Comparison of ENCODE assay signal across 8 cellular contexts in the genomic region with DNA sequence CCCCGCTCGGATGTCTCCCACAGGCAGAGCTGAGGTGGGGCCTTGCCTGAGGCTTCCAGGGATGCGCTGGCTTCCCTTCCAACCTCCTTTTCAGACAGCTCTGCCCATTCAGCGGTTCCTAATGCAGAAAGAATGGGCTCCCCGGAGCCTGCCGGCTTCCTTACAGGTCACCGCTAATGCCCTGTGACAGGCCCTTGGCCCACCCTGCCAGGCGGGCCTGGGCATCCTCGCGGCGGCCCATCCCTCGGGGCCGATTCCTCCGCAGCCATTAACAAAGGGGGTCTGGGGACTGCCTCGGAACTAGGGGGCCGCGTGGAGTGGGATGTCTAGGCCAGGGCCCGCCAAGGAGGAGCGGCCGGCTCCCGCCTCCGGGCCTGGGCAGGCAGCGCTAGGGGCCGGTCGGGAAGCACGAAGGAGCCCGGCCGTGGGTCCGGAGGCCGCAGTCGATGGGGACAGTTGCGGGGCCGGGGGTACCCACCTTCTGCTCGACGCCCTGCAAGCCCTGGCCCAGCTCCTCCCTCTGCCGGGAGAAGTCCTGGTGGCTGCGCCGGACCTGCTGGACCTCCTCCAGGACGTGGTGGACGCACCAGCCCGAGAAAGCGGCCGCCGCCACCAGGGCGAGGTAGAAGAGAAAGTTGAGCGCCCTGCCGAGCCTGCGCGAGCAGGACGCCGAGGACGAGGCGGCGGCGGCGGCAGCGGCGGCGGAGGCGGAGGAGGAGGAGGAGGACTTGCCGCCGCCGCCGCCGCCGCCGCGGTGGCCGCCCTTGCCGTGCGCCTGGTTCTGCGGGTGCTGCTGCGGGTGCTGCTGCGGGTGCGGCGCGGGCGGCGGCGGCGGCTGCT. TPM values are rescaled to one million over a fixed set of nuclear protein-coding genes. Genes with fewer than 3 reads are reported as not detected.
DNase-seq lines count a peak whose midpoint lies in the region; ATAC-seq and TF ChIP-seq lines count a peak whose summit lies in the region.

No MANE protein-coding gene starts in this region.

- H3K27me3 ChIP-seq in BLaER1 (no peaks in the 10 kb centered on the region), layer of hippocampus (ENCODE audit: control insufficient read depth, insufficient read depth, low read length) (no peaks in the 10 kb centered on the region)

- H3K9me3 Mint-ChIP-seq in activated CD4-positive, alpha-beta T cell treated with anti-CD3 and anti-CD28 coated beads for 36 hours (ENCODE audit: low read depth): no peaks in the 10 kb centered on the region

- H3K4me3 ChIP-seq in BLaER1 (peak overlapping the region; percentile 90), coronary artery (peak overlapping the region; percentile 99)

- CTCF ChIA-PET in activated CD4-positive, alpha-beta T cell treated with anti-CD3 and anti-CD28 coated beads for 36 hours (lab: Charles Lee): interaction anchor here (1.0 to 1.1 kb wide), 3 partner anchors 20 to 36 kb away, joined by 3 to 4 read pairs (median 4); no protein-coding TSS in a partner anchor

- peak overlapping the region; percentile 68 for H3K4me3 Mint-ChIP-seq in activated CD4-positive, alpha-beta T cell treated with anti-CD3 and anti-CD28 coated beads for 36 hours

- intact Hi-C loops in activated CD4-positive, alpha-beta T cell treated with anti-CD3 and anti-CD28 coated beads for 36 hours (cut with DNase I, micrococcal nuclease): loop anchor here (5.0 to 10.0 kb wide), 6 partner anchors 110 to 1440 kb away; a partner anchor contains a TSS

- TF ChIP-seq CTCF in coronary artery (IDR thresholded peaks at IDR 0.05): no peak

- DNase-seq in HuH-7.5 (ENCODE audit: low spot score) (peak; percentile 71), coronary artery (ENCODE audit: low spot score) (peak; percentile 84), SIG-M5 treated with dmso at 0.1 percent for 504 hours (lab: John Stamatoyannopoulos, UW; ENCODE audit: unreplicated experiment) (no peak)
- peak; percentile 72 for DNase-seq in activated CD4-positive, alpha-beta T cell treated with anti-CD3 and anti-CD28 coated beads for 36 hours
- DNase-seq in stimulated activated CD4-positive, alpha-beta T cell treated with anti-CD3 and anti-CD28 coated beads, Interleukin-2, amount 100 ng/mL, for 24 hours: peak; percentile 57 to 59

- H3K36me3 ChIP-seq in BLaER1: peaks cover 31% of the 10 kb centered on the region

- H3K4me2 ChIP-seq in BLaER1: peak overlapping the region; percentile 96

- H3K27ac Mint-ChIP-seq in activated CD4-positive, alpha-beta T cell treated with anti-CD3 and anti-CD28 coated beads for 36 hours: peak overlapping the region; percentile 51

- peak overlapping the region; percentile 92 for H3K9ac ChIP-seq in BLaER1

- peaks cover 8% of the 10 kb centered on the region for H3K36me3 Mint-ChIP-seq in activated CD4-positive, alpha-beta T cell treated with anti-CD3 and anti-CD28 coated beads for 36 hours (ENCODE audit: low read depth)

- peak; percentile 30 for ATAC-seq in GM19438 (IDR thresholded peaks at IDR 0.05; ENCODE audit: low read depth, unreplicated experiment)
- peak; percentile 20 for ATAC-seq in activated CD4-positive, alpha-beta T cell treated with anti-CD3 and anti-CD28 coated beads for 36 hours

- no peaks in the 10 kb centered on the region for H3K9me3 ChIP-seq in BLaER1

- peaks cover 30% of the 10 kb centered on the region for H3K4me1 Mint-ChIP-seq in activated CD4-positive, alpha-beta T cell treated with anti-CD3 and anti-CD28 coated beads for 36 hours

- no peaks in the 10 kb centered on the region for H3K27me3 Mint-ChIP-seq in activated CD4-positive, alpha-beta T cell treated with anti-CD3 and anti-CD28 coated beads for 36 hours

- POLR2A ChIA-PET in activated CD4-positive, alpha-beta T cell treated with anti-CD3 and anti-CD28 coated beads for 36 hours (lab: Charles Lee): no interaction called here

- H3K27ac ChIP-seq in BLaER1 (peak overlapping the region; percentile 95), coronary artery (peak overlapping the region; percentile 99 to 100), layer of hippocampus (ENCODE audit: low read depth, low read length) (peak overlapping the region; percentile 75)

- peaks cover 45% of the 10 kb centered on the region for H3K4me1 ChIP-seq in BLaER1

- H4K20me1 ChIP-seq in BLaER1: peaks cover 46% of the 10 kb centered on the region

RNA-seq across cellular contexts. Expression of a gene that starts 0.7 kb away (rescaled TPM):
- total RNA-seq in activated CD4-positive, alpha-beta T cell treated with anti-CD3 and anti-CD28 coated beads for 36 hours: 10 to 100 TPM; 13.7 to 15.6 TPM

RNA-seq across cellular contexts. Expression of a gene that starts 55.4 kb away (rescaled TPM):
- total RNA-seq in activated CD4-positive, alpha-beta T cell treated with anti-CD3 and anti-CD28 coated beads for 36 hours: 10 to 100 TPM in 1 of 2 experiments, 1 to 10 TPM in 1; 8.6 to 11.8 TPM
